In the genomic region with DNA sequence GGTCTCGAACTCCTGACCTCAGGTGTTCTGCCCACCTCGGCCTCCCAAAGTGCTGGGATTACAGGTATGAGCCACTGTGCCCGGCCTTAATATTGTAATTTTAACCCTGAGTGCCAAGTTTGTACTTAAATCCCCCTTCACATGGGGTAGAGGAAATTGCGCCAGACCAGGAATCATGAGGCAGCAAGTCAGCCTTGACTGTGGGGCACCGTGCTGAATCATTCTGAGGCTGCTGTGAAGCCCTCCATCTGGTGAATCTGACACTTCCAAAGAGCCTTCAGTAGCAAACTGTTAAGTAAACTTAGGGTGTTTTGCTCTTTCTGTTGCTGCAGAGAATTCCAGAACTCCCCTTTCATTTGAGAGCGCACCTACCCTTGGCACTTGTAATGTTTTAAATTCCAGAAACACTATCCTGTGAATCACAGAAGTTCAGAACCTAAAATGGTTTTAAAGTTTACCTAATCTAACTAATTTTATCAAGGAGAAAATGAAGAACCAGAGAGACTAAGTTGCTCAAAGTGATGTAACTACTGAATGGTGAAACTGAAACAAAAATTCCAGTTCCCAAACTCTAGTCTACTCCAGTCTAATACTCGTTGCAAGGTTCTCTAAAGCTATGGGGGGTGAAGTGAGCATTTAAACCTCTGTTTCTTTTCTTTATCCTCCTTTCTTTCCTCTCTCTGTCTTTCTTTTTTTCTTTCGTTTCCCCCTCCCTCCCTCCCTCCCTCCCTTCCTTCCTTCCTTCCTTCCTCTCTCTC, we compare ENCODE assay signal across 9 cellular contexts. TPM values are rescaled to one million over a fixed set of nuclear protein-coding genes. Genes with fewer than 3 reads are reported as not detected.
DNase-seq lines count a peak whose midpoint lies in the region; ATAC-seq and TF ChIP-seq lines count a peak whose summit lies in the region.
"Had no signal": no experiment of that assay in that cellular context is flagged by ENCODE, and none has a peak within 500 bp of the region (broad histone marks: within the 10 kb centered on the region; RNA-seq: fewer than 3 reads in every experiment).

No MANE protein-coding gene starts in this region.

- peak; percentile 64 for DNase-seq in GM03348 (ENCODE audit: low spot score)
- DNase-seq in RPMI7951 (ENCODE audit: low read depth): peak; percentile 79
- peak; percentile 88 for DNase-seq in fibroblast of the conjunctiva (ENCODE audit: low read depth)
- peak; percentile 87 for DNase-seq in retinal pigment epithelial cell (ENCODE audit: low read depth)
- DNase-seq in stimulated activated CD4-positive, alpha-beta T cell treated with anti-CD3 and anti-CD28 coated beads, Interleukin-2, amount 100 ng/mL, for 48 hours: no peak
- DNase-seq in T-cell: no peak

- H3K36me3 Mint-ChIP-seq in T-cell: peaks cover 9% of the 10 kb centered on the region

- CTCF ChIA-PET in T-cell (lab: Charles Lee): interaction anchor here (0.6 to 0.7 kb wide), 2 partner anchors 32 to 172 kb away, joined by 4 to 5 read pairs; no protein-coding TSS in a partner anchor

- H3K27ac Mint-ChIP-seq in T-cell: peak overlapping the region in 1 of 2 donors; percentile 18

- H3K4me3 Mint-ChIP-seq in T-cell: peak overlapping the region in 1 of 3 donors; percentile 28

- POLR2A ChIA-PET in T-cell (lab: Charles Lee): interaction anchor here (0.6 to 0.7 kb wide), 2 partner anchors 19 to 684 kb away, joined by 3 to 4 read pairs; no protein-coding TSS in a partner anchor

- TF ChIP-seq CTCF in retinal pigment epithelial cell (conservative IDR thresholded peaks at IDR 0.05; ENCODE audit: low read depth, low read length): no peak

- peaks cover 16 to 37% (median 19%) of the 10 kb centered on the region in 3 donors for H3K4me1 Mint-ChIP-seq in T-cell

- no peaks in the 10 kb centered on the region for H3K9me3 Mint-ChIP-seq in T-cell
- H3K9me3 Mint-ChIP-seq: brain had no signal

- no peak for TF ChIP-seq POLR2A in GM18505 (IDR thresholded peaks at IDR 0.05; ENCODE audit: borderline replicate concordance, extremely low read depth, insufficient read depth, insufficient read length)

- peak overlapping the region; percentile 11 for H3K4me3 ChIP-seq in retinal pigment epithelial cell (ENCODE audit: low read length)

- ATAC-seq in GM19463 (IDR thresholded peaks at IDR 0.05; ENCODE audit: unreplicated experiment) (no peak), GM18505 (IDR thresholded peaks at IDR 0.05; ENCODE audit: unreplicated experiment) (no peak), T-cell (replicated peaks in 1 of 4) (no peak)

- no peaks in the 10 kb centered on the region for H3K27me3 Mint-ChIP-seq in T-cell

RNA-seq across cellular contexts. Expression of gene HEBP1, which starts 7.5 kb away (rescaled TPM):
- 4.1 and 8.9 TPM in 2 replicates for total RNA-seq in RPMI7951 (2014; rRNA removed; shearing (Covaris generic))
- total RNA-seq in T-cell: 10 to 100 TPM; 12.5 to 15.9 (median 15.0) TPM

RNA-seq across cellular contexts. Expression of gene GPRC5D, which starts 40.6 kb away (rescaled TPM):
- total RNA-seq in RPMI7951 (2014; rRNA removed; shearing (Covaris generic)): not detected in 2 replicates
- total RNA-seq in T-cell: not detected

RNA-seq across cellular contexts. Expression of gene FAM234B, which starts 51.6 kb away (rescaled TPM):
- total RNA-seq in RPMI7951 (2014; rRNA removed; shearing (Covaris generic)): 2.7 and 2.9 TPM in 2 replicates
- 1 to 10 TPM; 4.3 to 5.8 (median 4.6) TPM for total RNA-seq in T-cell

Comparison
In these comparisons a context has a peak if more than half of its experiments do, and no peak if none do; other contexts are left out.
1. DNase-seq: peak in GM03348 (single experiment), RPMI7951 (single experiment), fibroblast of the conjunctiva (single experiment) and retinal pigment epithelial cell (single experiment); none in stimulated activated CD4-positive, alpha-beta T cell treated with anti-CD3 and anti-CD28 coated beads, Interleukin-2, amount 100 ng/mL, for 48 hours (0 of 2) and T-cell (0 of 34).